Comparison of ENCODE assay signal across 8 cellular contexts in the genomic region with DNA sequence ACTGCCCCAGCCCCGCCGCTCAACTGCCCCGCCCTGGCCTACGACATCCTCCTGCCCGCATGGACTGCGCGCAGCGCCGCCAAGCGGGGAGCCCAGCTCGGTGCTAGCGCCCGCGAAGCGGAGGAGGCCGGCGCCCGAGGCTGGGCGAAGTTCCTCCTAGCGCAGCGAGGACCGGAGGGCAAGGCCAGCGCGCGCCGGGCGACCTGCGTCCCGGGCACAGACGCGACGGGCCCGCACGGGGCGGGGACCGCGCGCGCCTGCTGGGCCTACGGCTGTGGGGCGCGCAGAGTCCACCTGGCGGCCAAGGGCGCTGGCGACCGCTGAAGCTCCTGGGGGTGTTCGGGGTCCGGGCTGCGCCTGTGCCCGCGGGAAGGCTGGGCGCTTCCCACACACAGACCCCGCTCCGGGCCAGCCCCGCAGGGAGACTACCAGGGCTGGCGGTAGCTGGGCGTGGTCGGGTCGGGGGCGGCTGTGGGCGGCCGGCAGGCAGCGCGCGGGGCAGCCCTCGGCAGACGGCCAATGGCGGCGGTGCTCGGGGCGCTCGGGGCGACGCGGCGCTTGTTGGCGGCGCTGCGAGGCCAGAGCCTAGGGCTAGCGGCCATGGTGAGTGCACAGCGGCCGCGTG. TPM values are rescaled to one million over a fixed set of nuclear protein-coding genes. Genes with fewer than 3 reads are reported as not detected.
A peak's percentile ranks its signal among the peaks of the same experiment; 100 is the strongest.
DNase-seq lines count a peak whose midpoint lies in the region; TF ChIP-seq lines count a peak whose summit lies in the region.

A gene (plus strand): TSS at position 511 of the 625 bp plus-strand sequence. CDS start 9 bp downstream, at position 520.

- H2AFZ ChIP-seq in MM.1S (ENCODE audit: low read length): peak within 1 kb of the TSS; percentile 81
- H2AFZ ChIP-seq in neural progenitor cell (replicated peaks): peak within 1 kb of the TSS; percentile 98

- H3K4me1 ChIP-seq in MM.1S (ENCODE audit: low read length) (peaks cover 19% of the 10 kb centered on the region), neural progenitor cell (no peaks in the 10 kb centered on the region), stomach smooth muscle (ENCODE audit: control insufficient read depth, insufficient read depth, low read length) (no peaks in the 10 kb centered on the region)

- DNase-seq in GM04503 (ENCODE audit: low read depth) (peak; percentile 43), HCEC 1CT (peak; percentile 88), MM.1S (peak; percentile 96), SHP77 treated with DMSO at 0.1 percent for 48 hours (lab: John Stamatoyannopoulos, UW) (peak; percentile 67), foreskin fibroblast (peak; percentile 89 to 97), neural progenitor cell (ENCODE audit: low spot score) (peak; percentile 95)
- DNase-seq in activated effector memory CD4-positive, alpha-beta T cell treated with anti-CD3 and anti-CD28 coated beads, Interleukin-2, amount 50 U/mL, for 16 hours: peak; percentile 97

- H3K9ac ChIP-seq in MM.1S (ENCODE audit: low read length) (peak within 1 kb of the TSS; percentile 85), neural progenitor cell (no peak within 1 kb of the TSS), stomach smooth muscle (ENCODE audit: low read length in 2 of 2) (peak within 1 kb of the TSS; percentile 84 to 96)

- peaks cover 8% of the 10 kb centered on the region for H3K4me1 Mint-ChIP-seq in neural progenitor cell

- H3K9me3 Mint-ChIP-seq in neural progenitor cell: no peaks in the 10 kb centered on the region

- no peaks in the 10 kb centered on the region for H3K9me2 ChIP-seq in MM.1S (replicated peaks; ENCODE audit: insufficient read depth, low read length)

- H4K20me1 ChIP-seq in MM.1S (ENCODE audit: insufficient read depth, low read length): no peaks in the 10 kb centered on the region
- no peaks in the 10 kb centered on the region for H4K20me1 ChIP-seq in neural progenitor cell (ENCODE audit: low read depth)

- H3K27me3 ChIP-seq in MM.1S (replicated peaks; ENCODE audit: insufficient read depth, low read length) (no peaks in the 10 kb centered on the region), neural progenitor cell (no peaks in the 10 kb centered on the region), stomach smooth muscle (ENCODE audit: control insufficient read depth in 1 of 2, insufficient read depth in 2 of 2, low read length in 2 of 2) (no peaks in the 10 kb centered on the region)

- H3K27ac Mint-ChIP-seq in neural progenitor cell: peak within 1 kb of the TSS; percentile 98

- H3K79me2 ChIP-seq in MM.1S (ENCODE audit: low read length) (peaks cover 12% of the 10 kb centered on the region), neural progenitor cell (ENCODE audit: low read depth) (no peaks in the 10 kb centered on the region)

- peak; percentile 87 for TF ChIP-seq CTCF in MM.1S (IDR thresholded peaks at IDR 0.05; ENCODE audit: low read length)
- peak; percentile 83 for TF ChIP-seq CTCF in foreskin fibroblast (IDR thresholded peaks at IDR 0.05; ENCODE audit: low read depth, low read length)
- TF ChIP-seq CTCF in neural progenitor cell (IDR thresholded peaks at IDR 0.05): peak; percentile 84

- peaks cover 3% of the 10 kb centered on the region for H3K27me3 Mint-ChIP-seq in neural progenitor cell (ENCODE audit: insufficient read depth, low read depth)

- peaks cover 30% of the 10 kb centered on the region for H3F3A ChIP-seq in MM.1S (ENCODE audit: insufficient read depth, low read length)
- H3F3A ChIP-seq in neural progenitor cell (ENCODE audit: low read depth): peaks cover 12% of the 10 kb centered on the region

- H3K4me2 ChIP-seq in MM.1S (ENCODE audit: low read depth, low read length): peak within 1 kb of the TSS; percentile 62
- H3K4me2 ChIP-seq in neural progenitor cell: peak within 1 kb of the TSS; percentile 78

- H3K27ac ChIP-seq in MM.1S (ENCODE audit: low read length): peak within 1 kb of the TSS; percentile 93
- no peak within 1 kb of the TSS for H3K27ac ChIP-seq in neural progenitor cell
- peak within 1 kb of the TSS; percentile 93 for H3K27ac ChIP-seq in stomach smooth muscle (ENCODE audit: low read length)

- H3K4me3 ChIP-seq in MM.1S (ENCODE audit: low read length) (peak within 1 kb of the TSS; percentile 83), foreskin fibroblast (ENCODE audit: low read depth in 1 of 2, low read length in 2 of 2) (peak within 1 kb of the TSS; percentile 74 to 86), neural progenitor cell (peak within 1 kb of the TSS; percentile 57), stomach smooth muscle (ENCODE audit: low read length in 2 of 2) (peak within 1 kb of the TSS; percentile 86 to 87)

- peak within 1 kb of the TSS; percentile 91 for H3K4me3 Mint-ChIP-seq in neural progenitor cell

- peaks cover 6% of the 10 kb centered on the region for H3K36me3 Mint-ChIP-seq in neural progenitor cell

- H3K9me3 ChIP-seq in MM.1S (replicated peaks; ENCODE audit: insufficient read depth, low read length): no peaks in the 10 kb centered on the region
- H3K9me3 ChIP-seq in neural progenitor cell (ENCODE audit: low read depth): no peaks in the 10 kb centered on the region
- no peaks in the 10 kb centered on the region for H3K9me3 ChIP-seq in stomach smooth muscle (ENCODE audit: control insufficient read depth in 2 of 2, low read length in 2 of 2)

- no peaks in the 10 kb centered on the region for H3K36me3 ChIP-seq in MM.1S (replicated peaks; ENCODE audit: insufficient read depth, low read length)
- H3K36me3 ChIP-seq in neural progenitor cell: no peaks in the 10 kb centered on the region
- peaks cover 2 to 4% of the 10 kb centered on the region in 2 donors for H3K36me3 ChIP-seq in stomach smooth muscle (ENCODE audit: control insufficient read depth in 2 of 2, insufficient read depth in 2 of 2, low read length in 2 of 2)

RNA-seq across cellular contexts. Expression of the gene that starts here (rescaled TPM):
- total RNA-seq in neural progenitor cell (ENCODE audit: low replicate concordance): 2.2 and 5.0 TPM in 2 replicates

Comparison
In these comparisons a context has a peak if more than half of its experiments do, and no peak if none do; other contexts are left out.
1. DNase-seq: peak in every context shown above with its lines; median percentile 97 in activated effector memory CD4-positive, alpha-beta T cell treated with anti-CD3 and anti-CD28 coated beads, Interleukin-2, amount 50 U/mL, for 16 hours; 96 in MM.1S; 95 in neural progenitor cell; 93 in foreskin fibroblast; 88 in HCEC 1CT; 67 in SHP77 treated with DMSO at 0.1 percent for 48 hours; 43 in GM04503.